Comparison of ENCODE assay signal across 12 cellular contexts in the genomic region with DNA sequence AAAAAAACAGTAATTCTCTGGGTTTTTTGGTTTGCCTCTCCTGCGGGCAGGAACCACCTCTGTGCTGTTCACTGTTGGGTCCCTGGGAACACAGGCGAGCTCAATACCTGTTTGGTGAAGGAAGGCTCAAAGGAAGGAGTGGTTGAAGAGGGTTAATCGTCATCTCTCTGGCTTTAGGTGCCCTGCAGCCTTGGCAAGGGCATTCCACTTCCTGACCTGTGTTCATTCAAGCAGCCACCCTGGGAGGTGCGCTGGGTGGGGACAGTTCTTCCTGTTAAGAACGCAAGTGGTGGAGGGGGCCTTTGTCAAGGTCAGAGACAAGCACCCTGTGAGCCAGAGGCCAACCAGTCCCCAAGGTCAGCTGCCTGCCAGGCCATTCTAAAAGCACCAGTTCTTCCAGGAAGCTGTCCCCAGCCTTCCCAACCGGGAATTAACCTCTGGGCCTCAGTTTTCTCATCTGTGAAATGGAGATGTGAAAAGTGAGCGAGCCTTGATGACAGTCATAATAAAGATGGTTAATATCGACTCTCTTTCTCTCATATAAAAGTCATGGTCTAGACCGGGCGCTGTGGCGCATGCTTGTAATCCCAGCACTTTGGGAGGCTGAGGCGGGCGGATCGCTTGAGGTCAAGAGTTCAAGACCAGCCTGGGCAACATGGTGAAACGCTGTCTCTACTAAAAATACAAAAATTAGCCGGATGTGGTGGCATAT. TPM values are rescaled to one million over a fixed set of nuclear protein-coding genes. Genes with fewer than 3 reads are reported as not detected.
A peak's percentile ranks its signal among the peaks of the same experiment; 100 is the strongest.
DNase-seq lines count a peak whose midpoint lies in the region; ATAC-seq, FAIRE-seq and TF ChIP-seq lines count a peak whose summit lies in the region.
"Had no signal": no experiment of that assay in that cellular context is flagged by ENCODE, and none has a peak within 500 bp of the region (broad histone marks: within the 10 kb centered on the region; RNA-seq: fewer than 3 reads in every experiment).

No MANE protein-coding gene starts in this region.

- WGBS in heart right ventricle, 2 donors = 69 to 82% methylated on average over 16 of the region's 16 CpGs

- no peaks in the 10 kb centered on the region for H3K9me3 ChIP-seq in heart right ventricle
- H3K9me3 ChIP-seq: ovary had no signal

- no peak overlapping the region for H3K4me3 ChIP-seq in heart right ventricle
- H3K4me3 ChIP-seq: ovary had no signal

- H3K9me3 Mint-ChIP-seq in activated CD8-positive, alpha-beta memory T cell treated with anti-CD3 and anti-CD28 coated beads, Interleukin-2, amount 10 ng/mL, durations not matched to agents 7 days and 5 days (ENCODE audit: low read depth) = no peaks in the 10 kb centered on the region
- H3K9me3 Mint-ChIP-seq in stimulated activated naive CD8-positive, alpha-beta T cell treated with anti-CD3 and anti-CD28 coated beads, Interleukin-15, Interleukin-2, amounts not matched to agents 100 ng/mL and 50 ng/mL, for 24 hours = no peaks in the 10 kb centered on the region
- H3K9me3 Mint-ChIP-seq: brain had no signal

- H3K4me1 ChIP-seq in heart right ventricle = peaks cover 0 to 73% (median 26%) of the 10 kb centered on the region in 9 donors

- no peaks in the 10 kb centered on the region for H3K27me3 Mint-ChIP-seq in activated CD8-positive, alpha-beta memory T cell treated with anti-CD3 and anti-CD28 coated beads, Interleukin-2, amount 10 ng/mL, durations not matched to agents 7 days and 5 days
- no peaks in the 10 kb centered on the region for H3K27me3 Mint-ChIP-seq in stimulated activated naive CD8-positive, alpha-beta T cell treated with anti-CD3 and anti-CD28 coated beads, Interleukin-15, Interleukin-2, amounts not matched to agents 100 ng/mL and 50 ng/mL, for 24 hours

- H3K36me3 Mint-ChIP-seq in activated CD8-positive, alpha-beta memory T cell treated with anti-CD3 and anti-CD28 coated beads, Interleukin-2, amount 10 ng/mL, durations not matched to agents 7 days and 5 days = peaks cover 47% of the 10 kb centered on the region
- H3K36me3 Mint-ChIP-seq in stimulated activated naive CD8-positive, alpha-beta T cell treated with anti-CD3 and anti-CD28 coated beads, Interleukin-15, Interleukin-2, amounts not matched to agents 100 ng/mL and 50 ng/mL, for 24 hours (ENCODE audit: low read depth) = peaks cover 56% of the 10 kb centered on the region
- H3K36me3 Mint-ChIP-seq: brain had no signal

- intact Hi-C loops in heart right ventricle (cut with DNase I) = no loop called here

- H3K4me1 Mint-ChIP-seq in activated CD8-positive, alpha-beta memory T cell treated with anti-CD3 and anti-CD28 coated beads, Interleukin-2, amount 10 ng/mL, durations not matched to agents 7 days and 5 days = peaks cover 84% of the 10 kb centered on the region
- H3K4me1 Mint-ChIP-seq in stimulated activated naive CD8-positive, alpha-beta T cell treated with anti-CD3 and anti-CD28 coated beads, Interleukin-15, Interleukin-2, amounts not matched to agents 100 ng/mL and 50 ng/mL, for 24 hours (ENCODE audit: low read depth) = peaks cover 97% of the 10 kb centered on the region

- TF ChIP-seq CTCF in heart right ventricle (IDR thresholded peaks at IDR 0.05) = no peak

- H3K27me3 ChIP-seq in heart right ventricle = no peaks in the 10 kb centered on the region
- H3K27me3 ChIP-seq: ovary had no signal

- H3K36me3 ChIP-seq in heart right ventricle = no peaks in the 10 kb centered on the region
- H3K36me3 ChIP-seq: ovary had no signal

- H3K27ac ChIP-seq in heart right ventricle = peak overlapping the region in 7 of 10 donors; percentile 2 to 100 (median 48)
- H3K27ac ChIP-seq: ovary had no signal

- peak overlapping the region; percentile 51 for H3K4me3 Mint-ChIP-seq in activated CD8-positive, alpha-beta memory T cell treated with anti-CD3 and anti-CD28 coated beads, Interleukin-2, amount 10 ng/mL, durations not matched to agents 7 days and 5 days
- peak overlapping the region; percentile 67 for H3K4me3 Mint-ChIP-seq in stimulated activated naive CD8-positive, alpha-beta T cell treated with anti-CD3 and anti-CD28 coated beads, Interleukin-15, Interleukin-2, amounts not matched to agents 100 ng/mL and 50 ng/mL, for 24 hours
- H3K4me3 Mint-ChIP-seq: brain had no signal

- no peak for FAIRE-seq in frontal cortex (lab: Jason Lieb, UNC)
- FAIRE-seq: H1 had no signal

- no peak for ATAC-seq in activated CD8-positive, alpha-beta memory T cell treated with anti-CD3 and anti-CD28 coated beads, Interleukin-2, amount 10 ng/mL, durations not matched to agents 7 days and 5 days
- ATAC-seq in heart right ventricle (peak in 1 of 8 donors; percentile 43), GM19395 (IDR thresholded peaks at IDR 0.05; ENCODE audit: unreplicated experiment) (no peak)

- peak; percentile 77 for DNase-seq in activated CD8-positive, alpha-beta memory T cell treated with anti-CD3 and anti-CD28 coated beads, Interleukin-2, amount 10 ng/mL, durations not matched to agents 7 days and 5 days
- no peak for DNase-seq in activated CD8-positive, alpha-beta memory T cell treated with anti-CD3 and anti-CD28 coated beads for 24 hours
- peak; percentile 64 for DNase-seq in activated T-cell treated with anti-CD3 and anti-CD28 coated beads, Interleukin-2, amount 50 U/mL, for 1 hour
- DNase-seq in heart right ventricle = no peak
- DNase-seq in KG1 (lab: John Stamatoyannopoulos, UW) = no peak
- DNase-seq in frontal cortex (ENCODE audit: low spot score in 2 of 2) = no peak
- DNase-seq: NCI-H446 treated with DMSO at 0.1 percent for 48 hours had no signal

- peak overlapping the region; percentile 98 for H3K27ac Mint-ChIP-seq in activated CD8-positive, alpha-beta memory T cell treated with anti-CD3 and anti-CD28 coated beads, Interleukin-2, amount 10 ng/mL, durations not matched to agents 7 days and 5 days
- H3K27ac Mint-ChIP-seq in stimulated activated naive CD8-positive, alpha-beta T cell treated with anti-CD3 and anti-CD28 coated beads, Interleukin-15, Interleukin-2, amounts not matched to agents 100 ng/mL and 50 ng/mL, for 24 hours = peak overlapping the region; percentile 91

- CTCF ChIA-PET in activated CD8-positive, alpha-beta memory T cell treated with anti-CD3 and anti-CD28 coated beads, Interleukin-2, amount 10 ng/mL, durations not matched to agents 7 days and 5 days (lab: Charles Lee) = interaction anchor here (0.9 to 45.4 kb wide), 4 partner anchors 5 to 101 kb away, joined by 3 to 1678 read pairs (median 840); a partner anchor contains a TSS

RNA-seq across cellular contexts. Expression of a gene that starts 6.3 kb away (rescaled TPM):
- 100 to 1,000 TPM; 114 to 137 TPM for total RNA-seq in activated CD8-positive, alpha-beta memory T cell treated with anti-CD3 and anti-CD28 coated beads, Interleukin-2, amount 10 ng/mL, durations not matched to agents 7 days and 5 days
- total RNA-seq in heart right ventricle (10 to 100 TPM; 19.8 to 45.6 (median 27.2) TPM), frontal cortex (13.0 TPM)
- polyA plus RNA-seq in heart right ventricle = 10 to 100 TPM; 16.5 to 16.6 TPM

RNA-seq across cellular contexts. Expression of a gene that starts 16.6 kb away (rescaled TPM):
- 10 to 100 TPM; 33.7 to 35.9 TPM for total RNA-seq in activated CD8-positive, alpha-beta memory T cell treated with anti-CD3 and anti-CD28 coated beads, Interleukin-2, amount 10 ng/mL, durations not matched to agents 7 days and 5 days
- total RNA-seq in heart right ventricle = 10 to 100 TPM; 10.3 to 14.8 (median 11.2) TPM
- 10 to 100 TPM in 1 of 2 donors, 1 to 10 TPM in 1; 2.8 to 11.9 TPM for polyA plus RNA-seq in heart right ventricle
- 2.4 TPM for total RNA-seq in frontal cortex

Comparison
In these comparisons a context has a peak if more than half of its experiments do, and no peak if none do; other contexts are left out.
1. DNase-seq: peak in activated CD8-positive, alpha-beta memory T cell treated with anti-CD3 and anti-CD28 coated beads, Interleukin-2, amount 10 ng/mL, durations not matched to agents 7 days and 5 days (single experiment) and activated T-cell treated with anti-CD3 and anti-CD28 coated beads, Interleukin-2, amount 50 U/mL, for 1 hour (single experiment); none in activated CD8-positive, alpha-beta memory T cell treated with anti-CD3 and anti-CD28 coated beads for 24 hours (single experiment), heart right ventricle (0 of 2), KG1 (single experiment) and frontal cortex (0 of 2).